In genomic region chr16:59192551-59193199, GRCh38 we compare ENCODE assay signal across 9 cellular contexts.
DNase-seq lines count a peak whose midpoint lies in the region; ATAC-seq and TF ChIP-seq lines count a peak whose summit lies in the region.
"Had no signal": no experiment of that assay in that cellular context is flagged by ENCODE, and none has a peak within 500 bp of the region (broad histone marks: within the 10 kb centered on the region; RNA-seq: fewer than 3 reads in every experiment).

No MANE protein-coding gene starts in this region.

- no peaks in the 10 kb centered on the region for H3K36me3 ChIP-seq in endodermal cell (ENCODE audit: control insufficient read depth, insufficient read depth, low read length)
- H3K36me3 ChIP-seq: HAP-1 had no signal

- TF ChIP-seq CTCF in AG09309 (IDR thresholded peaks at IDR 0.05; ENCODE audit: control insufficient read depth, insufficient read depth, low read depth, low read length, missing control alignments) (peak; percentile 26), endodermal cell (conservative IDR thresholded peaks at IDR 0.05) (peak; percentile 81)

- H3K27ac ChIP-seq in endodermal cell (ENCODE audit: low read depth, low read length) = no peak overlapping the region

- no peaks in the 10 kb centered on the region for H3K36me3 Mint-ChIP-seq in endodermal cell (ENCODE audit: low read depth)

- H3K27me3 ChIP-seq in endodermal cell (ENCODE audit: control insufficient read depth, insufficient read depth, low read length, poor library complexity, severe bottlenecking) = no peaks in the 10 kb centered on the region

- peak; percentile 91 for ATAC-seq in GM18511 (IDR thresholded peaks at IDR 0.05; ENCODE audit: unreplicated experiment)
- no peak for ATAC-seq in stimulated activated naive CD8-positive, alpha-beta T cell treated with anti-CD3 and anti-CD28 coated beads, Interleukin-15, Interleukin-2, amounts not matched to agents 100 U/mL and 50 U/mL, for 24 hours
- no peak for ATAC-seq in GM19467 (IDR thresholded peaks at IDR 0.05; ENCODE audit: unreplicated experiment)

- H3K4me3 ChIP-seq in AG09309 (ENCODE audit: control insufficient read depth, low read depth, low read length) = no peak overlapping the region
- no peak overlapping the region for H3K4me3 ChIP-seq in endodermal cell (ENCODE audit: low read length)
- H3K4me3 ChIP-seq: HAP-1 had no signal

- H3K27ac Mint-ChIP-seq in endodermal cell = no peak overlapping the region

- H3K4me3 Mint-ChIP-seq in endodermal cell = no peak overlapping the region

- no peak overlapping the region for H3K9ac ChIP-seq in endodermal cell (ENCODE audit: extremely low read depth, low read length, poor library complexity, severe bottlenecking)

- no peaks in the 10 kb centered on the region for H3K9me3 ChIP-seq in endodermal cell (ENCODE audit: control insufficient read depth, low read length)
- H3K9me3 ChIP-seq: HAP-1 had no signal

- no peaks in the 10 kb centered on the region for H3K4me1 Mint-ChIP-seq in endodermal cell

- H3K4me1 ChIP-seq in endodermal cell (ENCODE audit: control insufficient read depth, insufficient read depth, low read length) = no peaks in the 10 kb centered on the region
- H3K4me1 ChIP-seq: HAP-1 had no signal

- H3K27me3 Mint-ChIP-seq in endodermal cell (ENCODE audit: insufficient read depth) = no peaks in the 10 kb centered on the region

- 63 to 77% methylated on average over 4 to 6 of the region's 6 CpGs for WGBS in endodermal cell (ENCODE audit: insufficient coverage in 1 of 2, insufficient read length in 1 of 2), 2 experiments

- DNase-seq in AG09309 (ENCODE audit: low read depth) = no peak
- peak; percentile 61 for DNase-seq in NAMALWA (ENCODE audit: low spot score)
- DNase-seq in endodermal cell = peak; percentile 89
- DNase-seq in stimulated activated naive CD8-positive, alpha-beta T cell treated with anti-CD3 and anti-CD28 coated beads, Interleukin-15, Interleukin-2, amounts not matched to agents 100 U/mL and 50 U/mL, for 24 hours = peak; percentile 32
- no peak for DNase-seq in DMS153 treated with DMSO at 0.1 percent for 48 hours (lab: John Stamatoyannopoulos, UW; ENCODE audit: unreplicated experiment)
- no peak for DNase-seq in UCSD-AML1 (lab: John Stamatoyannopoulos, UW; ENCODE audit: unreplicated experiment)

- no peaks in the 10 kb centered on the region for H3K9me3 Mint-ChIP-seq in endodermal cell

Comparison
In these comparisons a context has a peak if more than half of its experiments do, and no peak if none do; other contexts are left out.
1. DNase-seq: peak in NAMALWA (single experiment), endodermal cell (single experiment) and stimulated activated naive CD8-positive, alpha-beta T cell treated with anti-CD3 and anti-CD28 coated beads, Interleukin-15, Interleukin-2, amounts not matched to agents 100 U/mL and 50 U/mL, for 24 hours (single experiment); none in AG09309 (single experiment), DMS153 treated with DMSO at 0.1 percent for 48 hours (single experiment) and UCSD-AML1 (single experiment).